ENCODE assay signal across 2 cellular contexts in the genomic region with DNA sequence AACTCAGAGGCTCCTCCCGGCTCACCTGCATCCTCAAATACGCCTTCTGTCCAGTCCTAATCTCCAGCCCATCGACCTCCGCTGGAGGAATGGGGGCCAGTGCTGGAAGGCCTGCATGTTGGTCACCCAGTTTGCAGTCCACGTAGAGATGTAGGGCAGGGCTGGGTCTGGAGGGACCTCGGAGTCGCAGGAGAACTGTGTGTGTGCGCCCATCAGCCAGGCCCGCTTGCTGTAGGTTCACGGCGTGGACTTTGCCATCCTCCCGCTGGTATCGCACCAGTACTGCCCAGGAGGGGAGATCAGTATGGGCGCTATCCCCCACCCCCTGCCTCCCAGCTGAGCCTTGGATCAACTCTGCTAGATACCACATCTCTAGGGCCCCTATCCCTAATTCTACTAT.
TF ChIP-seq lines count a peak whose summit lies in the region.

No MANE protein-coding gene starts in this region.

TF ChIP-seq in WTC11, 78 proteins besides CTCF, POLR2A, EP300 and RAD21:
- TF ChIP-seq ATF1 (CRISPR knock-in tag; IDR thresholded peaks at IDR 0.05): no peak
- TF ChIP-seq MYBL2 (CRISPR knock-in tag; IDR thresholded peaks at IDR 0.05): 0 out of 2 replicates have a peak, but pooled peaks have one; percentile 18
- TF ChIP-seq, protein P1, sequence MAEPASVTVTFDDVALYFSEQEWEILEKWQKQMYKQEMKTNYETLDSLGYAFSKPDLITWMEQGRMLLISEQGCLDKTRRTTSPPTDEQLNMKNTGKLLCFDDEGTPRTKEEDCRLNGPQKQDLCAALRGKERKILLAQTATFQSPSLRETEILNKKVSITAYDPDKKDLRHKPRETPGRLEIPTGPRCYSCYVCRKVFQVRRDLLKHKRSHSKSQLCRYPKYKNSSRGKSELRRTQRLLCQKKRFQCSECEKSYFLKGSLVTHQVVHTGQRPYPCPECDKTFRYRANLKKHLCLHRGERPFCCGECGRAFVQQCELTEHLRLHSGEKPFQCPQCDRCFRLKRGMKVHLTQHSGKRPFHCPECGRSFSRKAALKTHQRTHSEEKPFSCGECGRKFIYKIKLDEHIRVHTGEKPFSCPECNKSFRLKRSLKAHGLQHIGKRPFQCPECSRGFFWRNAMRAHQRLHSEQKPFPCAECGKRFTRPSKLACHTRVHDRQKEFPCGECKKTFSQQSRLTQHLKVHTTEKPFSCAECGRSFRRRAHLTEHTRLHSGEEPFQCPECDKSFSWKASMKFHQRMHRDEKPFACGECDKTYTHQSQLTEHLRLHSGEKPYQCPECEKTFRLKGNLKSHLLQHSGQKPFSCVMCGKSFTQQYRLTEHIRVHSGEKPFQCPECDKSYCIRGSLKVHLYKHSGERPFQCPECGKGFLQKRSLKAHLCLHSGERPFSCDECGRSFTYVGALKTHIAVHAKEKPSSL (CRISPR knock-in tag; conservative IDR thresholded peaks at IDR 0.05): no peak
- TF ChIP-seq TCF7 (CRISPR knock-in tag; IDR thresholded peaks at IDR 0.05; ENCODE audit: low read depth): no peak
- TF ChIP-seq ELF4 (CRISPR knock-in tag; IDR thresholded peaks at IDR 0.05; ENCODE audit: low read depth): no peak
- no peak for TF ChIP-seq CREB1 (CRISPR knock-in tag; IDR thresholded peaks at IDR 0.05)
- TF ChIP-seq AFF4 (CRISPR knock-in tag; IDR thresholded peaks at IDR 0.05; ENCODE audit: borderline replicate concordance): no peak
- TF ChIP-seq ZNF219 (CRISPR knock-in tag; IDR thresholded peaks at IDR 0.05; ENCODE audit: borderline replicate concordance): no peak

TF ChIP-seq in H1, 55 proteins besides CTCF, POLR2A, EP300 and RAD21:
- TF ChIP-seq MAX (IDR thresholded peaks at IDR 0.05) (no peak), POLR2AphosphoS5 (IDR thresholded peaks at IDR 0.05; ENCODE audit: low read depth, low read length) (peak; percentile 61)
